In genomic region chr11:35523351-35523768, GRCh38 we compare ENCODE assay signal across 19 cellular contexts. TPM values are rescaled to one million over a fixed set of nuclear protein-coding genes. Genes with fewer than 3 reads are reported as not detected.
DNase-seq lines count a peak whose midpoint lies in the region; ATAC-seq and TF ChIP-seq lines count a peak whose summit lies in the region.
"Had no signal": no experiment of that assay in that cellular context is flagged by ENCODE, and none has a peak within 500 bp of the region (broad histone marks: within the 10 kb centered on the region; RNA-seq: fewer than 3 reads in every experiment).

No MANE protein-coding gene starts in this region.

- H3K4me1 ChIP-seq in esophagus muscularis mucosa = peaks cover 5 to 13% (median 12%) of the 10 kb centered on the region in 4 donors

- DNase-seq in AG04449 (ENCODE audit: low read depth, low spot score) = no peak
- peak; percentile 42 for DNase-seq in HFFc6
- DNase-seq in esophagus muscularis mucosa (ENCODE audit: extremely low spot score) = no peak
- no peak for DNase-seq in osteocyte (ENCODE audit: extremely low spot score, unreplicated experiment)
- DNase-seq in DMS53 treated with DMSO at 0.1 percent for 48 hours (lab: John Stamatoyannopoulos, UW; ENCODE audit: unreplicated experiment) = no peak
- no peak for DNase-seq in NCI-H2081 treated with DMSO at 0.1 percent for 48 hours (lab: John Stamatoyannopoulos, UW)
- no peak for DNase-seq in RKO (ENCODE audit: low spot score)
- DNase-seq: activated naive CD8-positive, alpha-beta T cell treated with anti-CD3 and anti-CD28 coated beads, Interleukin-2, amount 50 U/mL, for 24 hours; DMS79 treated with DMSO at 0.1 percent for 48 hours; KG1; left colon; natural killer cell; NCI-H1694 treated with DMSO at 0.1 percent for 48 hours; NCI-H82; thyroid gland had no signal

- peaks cover 0 to 29% (median 3%) of the 10 kb centered on the region in 4 donors for H3K27me3 ChIP-seq in esophagus muscularis mucosa
- H3K27me3 ChIP-seq: SJCRH30, thyroid gland had no signal

- TF ChIP-seq POLR2A in esophagus muscularis mucosa (IDR thresholded peaks at IDR 0.05; ENCODE audit: low read depth) = no peak

- H3K27ac ChIP-seq in esophagus muscularis mucosa (replicated peaks in 1 of 4) = peak overlapping the region in 3 of 4 donors; percentile 10 to 26 (median 18)
- H3K27ac ChIP-seq: SJCRH30, thyroid gland had no signal

- H3K36me3 ChIP-seq in esophagus muscularis mucosa = no peaks in the 10 kb centered on the region
- H3K36me3 ChIP-seq: SJCRH30, thyroid gland had no signal

- H3K4me1 Mint-ChIP-seq in HFFc6 (ENCODE audit: low read depth) = peaks cover 77% of the 10 kb centered on the region
- peaks cover 46% of the 10 kb centered on the region for H3K4me1 Mint-ChIP-seq in osteocyte (ENCODE audit: unreplicated experiment)
- H3K4me1 Mint-ChIP-seq: activated naive CD8-positive, alpha-beta T cell treated with anti-CD3 and anti-CD28 coated beads, Interleukin-2, amount 50 U/mL, for 24 hours; B cell; natural killer cell had no signal

- peaks cover 38% of the 10 kb centered on the region for H3K36me3 Mint-ChIP-seq in HFFc6 (ENCODE audit: low read depth)
- H3K36me3 Mint-ChIP-seq in osteocyte (ENCODE audit: unreplicated experiment) = no peaks in the 10 kb centered on the region
- H3K36me3 Mint-ChIP-seq: natural killer cell had no signal

- H3K4me3 ChIP-seq in AG04449 (ENCODE audit: low read depth, low read length) (peak overlapping the region; percentile 80), esophagus muscularis mucosa (peak overlapping the region in 1 of 4 donors; percentile 1)
- H3K4me3 ChIP-seq: SJCRH30, skin epidermis, thyroid gland had no signal

- CTCF ChIA-PET in AG04449 (lab: Yijun Ruan, JAX) = interaction anchor here (0.8 to 1.8 kb wide), 7 partner anchors 8 to 298 kb away, joined by 3 to 5 read pairs (median 4); no protein-coding TSS in a partner anchor

- no peak for TF ChIP-seq CTCF in AG04449 (IDR thresholded peaks at IDR 0.05; ENCODE audit: insufficient read depth, low read length, missing control alignments)
- TF ChIP-seq CTCF in HFFc6 (IDR thresholded peaks at IDR 0.05) = no peak
- TF ChIP-seq CTCF in esophagus muscularis mucosa (IDR thresholded peaks at IDR 0.05) = no peak
- no peak for TF ChIP-seq CTCF in osteocyte (IDR thresholded peaks at IDR 0.05)

- TF ChIP-seq EP300 in esophagus muscularis mucosa (IDR thresholded peaks at IDR 0.05) = no peak

- POLR2A ChIA-PET in AG04449 (lab: Yijun Ruan, JAX) = interaction anchor here (1.4 kb wide), 1 partner anchor 11 kb away, joined by 3 read pairs; no protein-coding TSS in a partner anchor

- H3K4me3 Mint-ChIP-seq in HFFc6 (peak overlapping the region; percentile 91), osteocyte (ENCODE audit: unreplicated experiment) (no peak overlapping the region)
- H3K4me3 Mint-ChIP-seq: activated naive CD8-positive, alpha-beta T cell treated with anti-CD3 and anti-CD28 coated beads, Interleukin-2, amount 50 U/mL, for 24 hours; B cell; natural killer cell had no signal

- intact Hi-C loops in esophagus muscularis mucosa (cut with DNase I) = no loop called here

- no peaks in the 10 kb centered on the region for H3K9me3 Mint-ChIP-seq in HFFc6
- no peaks in the 10 kb centered on the region for H3K9me3 Mint-ChIP-seq in osteocyte (ENCODE audit: unreplicated experiment)
- H3K9me3 Mint-ChIP-seq: activated naive CD8-positive, alpha-beta T cell treated with anti-CD3 and anti-CD28 coated beads, Interleukin-2, amount 50 U/mL, for 24 hours; natural killer cell had no signal

- H3K27ac Mint-ChIP-seq in HFFc6 (peak overlapping the region; percentile 63), osteocyte (ENCODE audit: unreplicated experiment) (peak overlapping the region; percentile 44)
- H3K27ac Mint-ChIP-seq: activated naive CD8-positive, alpha-beta T cell treated with anti-CD3 and anti-CD28 coated beads, Interleukin-2, amount 50 U/mL, for 24 hours; B cell; natural killer cell had no signal

- H3K27me3 Mint-ChIP-seq in HFFc6 (ENCODE audit: insufficient read depth) (peaks cover 2% of the 10 kb centered on the region; the same call in 1 of the 2 replicates), osteocyte (ENCODE audit: unreplicated experiment) (peaks cover 4% of the 10 kb centered on the region)

- no peaks in the 10 kb centered on the region for H3K9me3 ChIP-seq in esophagus muscularis mucosa
- H3K9me3 ChIP-seq: SJCRH30, thyroid gland had no signal

- WGBS in esophagus muscularis mucosa = 52% methylated on average over 7 of the region's 7 CpGs

- no peak for ATAC-seq in GM21825 (IDR thresholded peaks at IDR 0.05; ENCODE audit: unreplicated experiment)
- ATAC-seq: activated naive CD8-positive, alpha-beta T cell treated with anti-CD3 and anti-CD28 coated beads, Interleukin-2, amount 50 U/mL, for 24 hours; left colon; natural killer cell had no signal

RNA-seq across cellular contexts. Expression of gene PAMR1, which starts 2.1 kb away (rescaled TPM):
- 100 to 1,000 TPM; 151 to 209 (median 191) TPM for total RNA-seq in HFFc6 (2021; fragmentation: NEBNext Ultra II Directional; extraction: Animal tissue kit (Norgen Biotek cat#: 25700))
- total RNA-seq in esophagus muscularis mucosa (10 to 100 TPM in 1 of 4 donors, 1 to 10 TPM in 3; 4.0 to 14.5 (median 7.4) TPM), osteocyte (3.8 and 4.4 TPM in 2 replicates)
- total RNA-seq: B cell, natural killer cell had no signal

Comparison
In these comparisons a context has a peak if more than half of its experiments do, and no peak if none do; other contexts are left out.
1. RNA of gene PAMR1, which starts 2.1 kb away (total RNA-seq): 151 to 209 TPM in HFFc6; 4.0 to 14.5 TPM in esophagus muscularis mucosa and 3.8 to 4.4 TPM in osteocyte; every median in the first group is over 4 times any median in the second.